In genomic region chr3:25423780-25424179, GRCh38 we compare ENCODE assay signal across 13 cellular contexts. TPM values are rescaled to one million over a fixed set of nuclear protein-coding genes. Genes with fewer than 3 reads are reported as not detected.
DNase-seq lines count a peak whose midpoint lies in the region; ATAC-seq and TF ChIP-seq lines count a peak whose summit lies in the region.
"Had no signal": no experiment of that assay in that cellular context is flagged by ENCODE, and none has a peak within 500 bp of the region (broad histone marks: within the 10 kb centered on the region; RNA-seq: fewer than 3 reads in every experiment).

No MANE protein-coding gene starts in this region.

- no peaks in the 10 kb centered on the region for H3K9me3 ChIP-seq in hepatocyte (ENCODE audit: low read depth)

- 47% methylated on average over 5 of the region's 5 CpGs for WGBS in hepatocyte (ENCODE audit: low lambda C conversion rate, missing lambda C conversion rate)

- ATAC-seq in HG03060 (IDR thresholded peaks at IDR 0.05; ENCODE audit: low read depth, unreplicated experiment) (peak; percentile 59), HG03520 (IDR thresholded peaks at IDR 0.05; ENCODE audit: unreplicated experiment) (no peak)
- ATAC-seq: stimulated activated effector memory CD8-positive, alpha-beta T cell treated with anti-CD3 and anti-CD28 coated beads, Interleukin-12 subunit alpha, Interleukin-12 subunit beta, amount 100 ng/mL, for 72 hours had no signal

- peaks cover 5% of the 10 kb centered on the region for H3K79me2 ChIP-seq in hepatocyte

- H4K20me1 ChIP-seq in hepatocyte (ENCODE audit: insufficient read depth, poor library complexity, severe bottlenecking) = no peaks in the 10 kb centered on the region

- H3K4me1 Mint-ChIP-seq in type B pancreatic cell (ENCODE audit: unreplicated experiment) = peaks cover 41% of the 10 kb centered on the region
- H3K4me1 Mint-ChIP-seq: stimulated activated effector memory CD8-positive, alpha-beta T cell treated with anti-CD3 and anti-CD28 coated beads, Interleukin-12 subunit alpha, Interleukin-12 subunit beta, amount 100 ng/mL, for 72 hours had no signal

- no peak overlapping the region for H3K4me3 ChIP-seq in hepatocyte

- no peaks in the 10 kb centered on the region for H3K9me3 Mint-ChIP-seq in type B pancreatic cell
- H3K9me3 Mint-ChIP-seq: memory B cell; stimulated activated effector memory CD8-positive, alpha-beta T cell treated with anti-CD3 and anti-CD28 coated beads, Interleukin-12 subunit alpha, Interleukin-12 subunit beta, amount 100 ng/mL, for 72 hours had no signal

- H3K27me3 Mint-ChIP-seq in type B pancreatic cell = peaks cover 7% of the 10 kb centered on the region

- TF ChIP-seq CTCF in hepatocyte (IDR thresholded peaks at IDR 0.05; ENCODE audit: poor library complexity) = no peak
- no peak for TF ChIP-seq CTCF in type B pancreatic cell (conservative IDR thresholded peaks at IDR 0.05)

- H3K36me3 Mint-ChIP-seq in type B pancreatic cell = no peaks in the 10 kb centered on the region
- H3K36me3 Mint-ChIP-seq: memory B cell; stimulated activated effector memory CD8-positive, alpha-beta T cell treated with anti-CD3 and anti-CD28 coated beads, Interleukin-12 subunit alpha, Interleukin-12 subunit beta, amount 100 ng/mL, for 72 hours had no signal

- H3K27ac Mint-ChIP-seq in type B pancreatic cell = peak overlapping the region; percentile 47
- H3K27ac Mint-ChIP-seq: memory B cell; stimulated activated effector memory CD8-positive, alpha-beta T cell treated with anti-CD3 and anti-CD28 coated beads, Interleukin-12 subunit alpha, Interleukin-12 subunit beta, amount 100 ng/mL, for 72 hours had no signal

- H3K9me2 ChIP-seq in hepatocyte (replicated peaks; ENCODE audit: insufficient read depth) = no peaks in the 10 kb centered on the region

- DNase-seq in astrocyte of the hippocampus (ENCODE audit: low read depth, low spot score) (peak; percentile 81), hepatocyte (ENCODE audit: low spot score) (peak; percentile 51), type B pancreatic cell (ENCODE audit: extremely low spot score, unreplicated experiment) (no peak), dermis blood vessel endothelial cell (no peak)
- DNase-seq in activated T-cell treated with anti-CD3 and anti-CD28 coated beads, Interleukin-2, amount 50 U/mL, for 1 hour = no peak
- DNase-seq in stimulated activated CD4-positive, alpha-beta T cell treated with anti-CD3 and anti-CD28 coated beads, Interleukin-2, amount 100 ng/mL, for 48 hours = no peak
- DNase-seq: glutamatergic neuron, NCI-H1436, T-helper 9 cell had no signal

- H3K27ac ChIP-seq in hepatocyte = peak overlapping the region; percentile 95

- no peak overlapping the region for H2AFZ ChIP-seq in hepatocyte

- H3K36me3 ChIP-seq in hepatocyte (replicated peaks; ENCODE audit: insufficient read depth, low read depth) = no peaks in the 10 kb centered on the region

- H3K27me3 ChIP-seq in hepatocyte = no peaks in the 10 kb centered on the region

- H3K4me2 ChIP-seq in hepatocyte = peak overlapping the region; percentile 64

- peak overlapping the region; percentile 56 for H3K4me3 Mint-ChIP-seq in type B pancreatic cell
- H3K4me3 Mint-ChIP-seq: memory B cell; stimulated activated effector memory CD8-positive, alpha-beta T cell treated with anti-CD3 and anti-CD28 coated beads, Interleukin-12 subunit alpha, Interleukin-12 subunit beta, amount 100 ng/mL, for 72 hours had no signal

- H3K4me1 ChIP-seq in hepatocyte (ENCODE audit: insufficient read depth) = peaks cover 45% of the 10 kb centered on the region

RNA-seq across cellular contexts. Expression of gene RARB, which starts 4.3 kb away (rescaled TPM):
- total RNA-seq in hepatocyte = 30.7 and 33.0 TPM in 2 replicates
- 20.2 and 22.2 TPM in 2 replicates for polyA plus RNA-seq in hepatocyte
- total RNA-seq in type B pancreatic cell (ENCODE audit: low replicate concordance) = 13.3 and 28.2 TPM in 2 replicates
- total RNA-seq in dermis blood vessel endothelial cell = 1.2 and 1.5 TPM in 2 replicates

Comparison
In these comparisons a context has a peak if more than half of its experiments do, and no peak if none do; other contexts are left out.
1. DNase-seq: peak in astrocyte of the hippocampus (single experiment) and hepatocyte (single experiment); none in type B pancreatic cell (single experiment), activated T-cell treated with anti-CD3 and anti-CD28 coated beads, Interleukin-2, amount 50 U/mL, for 1 hour (single experiment), dermis blood vessel endothelial cell (single experiment) and stimulated activated CD4-positive, alpha-beta T cell treated with anti-CD3 and anti-CD28 coated beads, Interleukin-2, amount 100 ng/mL, for 48 hours (0 of 2).